Comparison of ENCODE assay signal across 10 cellular contexts in the genomic region with DNA sequence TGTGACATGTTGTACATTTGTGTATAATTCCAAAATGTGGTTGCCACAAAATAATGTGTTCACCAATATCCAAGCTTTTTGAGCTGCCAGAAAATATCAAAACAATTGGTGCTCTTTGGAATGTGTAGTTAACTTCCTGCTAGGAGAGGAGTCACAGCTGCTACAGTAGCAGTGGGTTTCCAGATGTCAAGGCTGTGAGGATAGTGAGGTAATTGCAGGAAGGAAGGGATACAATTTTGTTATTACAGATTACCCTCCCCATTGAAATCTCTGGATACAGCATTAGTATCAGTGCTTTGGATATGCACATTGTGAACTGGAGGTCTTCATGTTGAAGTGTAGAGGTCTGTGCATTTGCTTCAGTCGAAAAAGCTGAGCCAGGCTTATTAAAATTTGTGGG.
A peak's percentile ranks its signal among the peaks of the same experiment; 100 is the strongest.
DNase-seq lines count a peak whose midpoint lies in the region; ATAC-seq, FAIRE-seq and TF ChIP-seq lines count a peak whose summit lies in the region.
"Had no signal": no experiment of that assay in that cellular context is flagged by ENCODE, and none has a peak within 500 bp of the region (broad histone marks: within the 10 kb centered on the region; RNA-seq: fewer than 3 reads in every experiment).

No MANE protein-coding gene starts in this region.

- H2BK120ac ChIP-seq in mesendoderm (ENCODE audit: low read depth, low read length), result no peak overlapping the region

- H3K27ac ChIP-seq in DND-41 (ENCODE audit: low read length) (peak overlapping the region; percentile 51), mesendoderm (ENCODE audit: low read depth, low read length) (no peak overlapping the region)
- H3K27ac ChIP-seq: ascending aorta, esophagus muscularis mucosa had no signal

- H2AFZ ChIP-seq in DND-41 (ENCODE audit: low read depth, low read length), result no peak overlapping the region

- DNase-seq in DND-41 (no peak), LHCN-M2 (ENCODE audit: low read depth) (peak; percentile 85), cardiac fibroblast (ENCODE audit: low read depth in 2 of 2) (peak; percentile 78 to 86), mesendoderm (peak; percentile 33), mucosa of descending colon (no peak), urothelium cell line (ENCODE audit: low spot score) (no peak)
- DNase-seq in stimulated activated naive CD4-positive, alpha-beta T cell (lab: John Stamatoyannopoulos, UW), result no peak
- DNase-seq: GF-D8 had no signal

- peak; percentile 41; the same call in 1 of the 3 replicates for ATAC-seq in DND-41 (ENCODE audit: insufficient read depth, low read depth)
- no peak for ATAC-seq in mucosa of descending colon

- FAIRE-seq in urothelium cell line (lab: Jason Lieb, UNC), result no peak

- H3K4me1 ChIP-seq in DND-41 (ENCODE audit: insufficient read depth, low read length) (peaks cover 80% of the 10 kb centered on the region), mesendoderm (ENCODE audit: control insufficient read depth, low read depth, low read length) (no peaks in the 10 kb centered on the region), mucosa of descending colon (ENCODE audit: low read depth) (no peaks in the 10 kb centered on the region)
- H3K4me1 ChIP-seq: ascending aorta, esophagus muscularis mucosa had no signal

- H4K5ac ChIP-seq in mesendoderm (ENCODE audit: low read length), result no peak overlapping the region

- H3K9me3 ChIP-seq in DND-41 (ENCODE audit: insufficient read depth, low read length, severe bottlenecking) (no peaks in the 10 kb centered on the region), mucosa of descending colon (no peaks in the 10 kb centered on the region)
- H3K9me3 ChIP-seq: ascending aorta, esophagus muscularis mucosa had no signal

- H3K27me3 ChIP-seq in DND-41 (ENCODE audit: insufficient read depth, low read length, poor library complexity) (no peaks in the 10 kb centered on the region), mesendoderm (ENCODE audit: insufficient read depth, low read length, poor library complexity) (no peaks in the 10 kb centered on the region)
- H3K27me3 ChIP-seq: ascending aorta, esophagus muscularis mucosa had no signal

- H2BK5ac ChIP-seq in mesendoderm (ENCODE audit: low read length), result no peak overlapping the region

- H4K8ac ChIP-seq in mesendoderm (ENCODE audit: low read depth, low read length), result no peak overlapping the region

- H3K4me3 ChIP-seq in DND-41 (ENCODE audit: low read depth in 1 of 2, low read length in 2 of 2), result no peak overlapping the region
- no peak overlapping the region for H3K4me3 ChIP-seq in cardiac fibroblast (replicated peaks in 1 of 2; ENCODE audit: low read depth in 2 of 2, low read length in 2 of 2)
- no peak overlapping the region for H3K4me3 ChIP-seq in mesendoderm (ENCODE audit: low read length)
- no peak overlapping the region for H3K4me3 ChIP-seq in mucosa of descending colon
- H3K4me3 ChIP-seq: ascending aorta, esophagus muscularis mucosa had no signal

- no peak for TF ChIP-seq CTCF in DND-41 (IDR thresholded peaks at IDR 0.05; ENCODE audit: borderline replicate concordance, extremely low read depth, low read length, poor library complexity, severe bottlenecking)
- no peak for TF ChIP-seq CTCF in cardiac fibroblast (IDR thresholded peaks at IDR 0.05; ENCODE audit: low read depth, low read length)
- TF ChIP-seq CTCF in mucosa of descending colon (IDR thresholded peaks at IDR 0.05), result no peak

- peaks cover 83% of the 10 kb centered on the region for H4K20me1 ChIP-seq in DND-41 (ENCODE audit: insufficient read depth, low read length)

- H3K56ac ChIP-seq in mesendoderm (ENCODE audit: low read length), result no peak overlapping the region

- H3K23ac ChIP-seq in mesendoderm (ENCODE audit: low read length), result no peak overlapping the region

- no peaks in the 10 kb centered on the region for H3K79me1 ChIP-seq in mesendoderm (ENCODE audit: low read length)

- H3K4me2 ChIP-seq in DND-41 (ENCODE audit: insufficient read depth, low read length) (peak overlapping the region; percentile 37; the same call in 1 of the 2 replicates), mesendoderm (ENCODE audit: low read length) (no peak overlapping the region)

- no peak overlapping the region for H2BK15ac ChIP-seq in mesendoderm (replicated peaks; ENCODE audit: low read depth)

- no peak overlapping the region for H3K9ac ChIP-seq in DND-41 (ENCODE audit: low read depth, low read length)
- no peak overlapping the region for H3K9ac ChIP-seq in mesendoderm (ENCODE audit: low read length)

- WGBS in mesendoderm (ENCODE audit: extremely low coverage, insufficient coverage, low lambda C conversion rate), result no CpG with 5 or more reads among the region's 1 CpG

- no peak overlapping the region for H2AK5ac ChIP-seq in mesendoderm (ENCODE audit: low read length)

- H3K79me2 ChIP-seq in DND-41 (ENCODE audit: insufficient read depth, low read length) (peaks cover 100% of the 10 kb centered on the region), mesendoderm (ENCODE audit: control insufficient read depth, insufficient read depth, low read length) (no peaks in the 10 kb centered on the region)

- no peak overlapping the region for H3K4ac ChIP-seq in mesendoderm (ENCODE audit: low read depth, low read length)

- intact Hi-C loops in mucosa of descending colon (cut with DNase I, micrococcal nuclease), result no loop called here

- peaks cover 100% of the 10 kb centered on the region for H3K36me3 ChIP-seq in DND-41 (ENCODE audit: insufficient read depth, low read length)
- no peaks in the 10 kb centered on the region for H3K36me3 ChIP-seq in mesendoderm (ENCODE audit: control insufficient read depth, insufficient read depth, low read length)
- no peaks in the 10 kb centered on the region for H3K36me3 ChIP-seq in mucosa of descending colon (ENCODE audit: low read depth)
- H3K36me3 ChIP-seq: ascending aorta, esophagus muscularis mucosa had no signal

- no peak overlapping the region for H3K18ac ChIP-seq in mesendoderm (ENCODE audit: low read length)

Comparison
In these comparisons a context has a peak if more than half of its experiments do, and no peak if none do; other contexts are left out.
1. DNase-seq: peak in LHCN-M2 (single experiment), cardiac fibroblast (2 of 2) and mesendoderm (single experiment); none in DND-41 (single experiment), stimulated activated naive CD4-positive, alpha-beta T cell (0 of 6), mucosa of descending colon (0 of 3) and urothelium cell line (single experiment).